In genomic region chr12:51951199-51951842, GRCh38 we compare ENCODE assay signal across 7 cellular contexts.
DNase-seq lines count a peak whose midpoint lies in the region; ATAC-seq lines count a peak whose summit lies in the region.

ACVR1B (plus strand) TSS chr12:51951699; CDS start chr12:51951744, 45 bp downstream.

- ATAC-seq in GM18867 (IDR thresholded peaks at IDR 0.05; ENCODE audit: unreplicated experiment) (peak; percentile 92), HG03175 (IDR thresholded peaks at IDR 0.05; ENCODE audit: unreplicated experiment) (peak; percentile 89)

- DNase-seq in NCI-H345 treated with DMSO at 0.1 percent for 48 hours (lab: John Stamatoyannopoulos, UW; ENCODE audit: unreplicated experiment), result peak; percentile 77
- DNase-seq in activated CD4-positive, CD25-positive, alpha-beta regulatory T cell treated with anti-CD3 and anti-CD28 coated beads, Interleukin-2, amount 50 U/mL, for 16 hours (ENCODE audit: low read depth, low spot score), result peak; percentile 76
- DNase-seq in central memory CD4-positive, alpha-beta T cell, result peak; percentile 88
- peak; percentile 95 for DNase-seq in islet precursor cell
- peak; percentile 83 to 86 for DNase-seq in stimulated activated CD4-positive, alpha-beta T cell treated with anti-CD3 and anti-CD28 coated beads, Interleukin-12 subunit alpha, Interleukin-12 subunit beta, amount 100 ng/mL, for 24 hours (ENCODE audit: low read depth in 2 of 2)

Comparison
In these comparisons a context has a peak if more than half of its experiments do, and no peak if none do; other contexts are left out.
1. Peak in every context shown above with its lines: DNase-seq and ATAC-seq.